19 cellular contexts compared by ENCODE assay signal in the genomic region with DNA sequence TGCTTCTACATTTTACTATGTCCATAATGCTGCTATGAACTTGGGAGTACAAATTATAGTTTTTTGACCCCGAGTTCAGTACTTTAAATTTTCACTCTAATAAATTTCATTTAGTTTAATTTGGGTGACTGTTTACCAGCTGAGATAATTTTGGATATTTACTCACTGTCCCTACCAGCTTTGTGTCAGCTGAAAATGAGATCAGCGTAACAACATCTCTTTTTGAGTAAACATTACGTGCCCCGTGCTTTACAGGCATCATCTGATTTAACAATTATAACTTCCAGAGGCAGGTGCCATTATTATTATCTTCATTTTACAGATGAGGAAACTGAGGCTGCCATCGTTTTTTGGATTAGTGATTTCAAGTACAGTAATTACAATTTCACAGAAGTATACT. TPM values are rescaled to one million over a fixed set of nuclear protein-coding genes. Genes with fewer than 3 reads are reported as not detected.
A peak's percentile ranks its signal among the peaks of the same experiment; 100 is the strongest.
DNase-seq lines count a peak whose midpoint lies in the region; ATAC-seq and TF ChIP-seq lines count a peak whose summit lies in the region.
"Had no signal": no experiment of that assay in that cellular context is flagged by ENCODE, and none has a peak within 500 bp of the region (broad histone marks: within the 10 kb centered on the region; RNA-seq: fewer than 3 reads in every experiment).

No MANE protein-coding gene starts in this region.

- H3K4me1 ChIP-seq in CD8-positive, alpha-beta T cell (ENCODE audit: insufficient read depth, low read length), result peaks cover 11% of the 10 kb centered on the region

- no peaks in the 10 kb centered on the region for H3K9me3 ChIP-seq in CD8-positive, alpha-beta T cell (ENCODE audit: low read length)

- H3K4me1 Mint-ChIP-seq in T-helper 2 cell treated with Interferon-gamma antibody and Interleukin-4, amounts not matched to agents 5 μg/mL and 100 μg/mL, for 36 hours (ENCODE audit: low read depth), result peaks cover 9% of the 10 kb centered on the region
- peaks cover 17% of the 10 kb centered on the region for H3K4me1 Mint-ChIP-seq in CD8-positive, alpha-beta T cell (ENCODE audit: low read depth)
- H3K4me1 Mint-ChIP-seq in activated T-helper 1 cell treated with anti-CD3 and anti-CD28 coated beads, Interleukin-12 subunit alpha, Interleukin-12 subunit beta, Interleukin-2, Interleukin-4 antibody, amounts not matched to agents 30 ng/mL and 10 ng/mL and 1 ng/mL, durations not matched to agents 14 hours and 24 hours and 36 hours (ENCODE audit: low read depth), result peaks cover 30% of the 10 kb centered on the region
- H3K4me1 Mint-ChIP-seq in naive thymus-derived CD8-positive, alpha-beta T cell, result peaks cover 10 to 33% (median 19%) of the 10 kb centered on the region in 4 donors
- peaks cover 21% of the 10 kb centered on the region for H3K4me1 Mint-ChIP-seq in stimulated activated memory B cell treated with anti-CD40 and anti-IgM and Interleukin-4, amounts not matched to agents 10 μg/mL and 1 μg/mL and 100 μg/mL, for 72 hours

- peak overlapping the region; percentile 18 for H3K4me3 Mint-ChIP-seq in T-helper 2 cell treated with Interferon-gamma antibody and Interleukin-4, amounts not matched to agents 5 μg/mL and 100 μg/mL, for 36 hours
- H3K4me3 Mint-ChIP-seq in CD8-positive, alpha-beta T cell, result no peak overlapping the region
- no peak overlapping the region for H3K4me3 Mint-ChIP-seq in activated T-helper 1 cell treated with anti-CD3 and anti-CD28 coated beads, Interleukin-12 subunit alpha, Interleukin-12 subunit beta, Interleukin-2, Interleukin-4 antibody, amounts not matched to agents 30 ng/mL and 10 ng/mL and 1 ng/mL, durations not matched to agents 14 hours and 24 hours and 36 hours
- H3K4me3 Mint-ChIP-seq in naive thymus-derived CD8-positive, alpha-beta T cell, result no peak overlapping the region
- H3K4me3 Mint-ChIP-seq in stimulated activated memory B cell treated with anti-CD40 and anti-IgM and Interleukin-4, amounts not matched to agents 10 μg/mL and 1 μg/mL and 100 μg/mL, for 72 hours, result no peak overlapping the region
- H3K4me3 Mint-ChIP-seq: GM23338 had no signal

- no peak overlapping the region for H3K4me3 ChIP-seq in CD8-positive, alpha-beta T cell (ENCODE audit: low read depth, low read length)
- H3K4me3 ChIP-seq: GM23338 had no signal

- H3K36me3 ChIP-seq in CD8-positive, alpha-beta T cell (ENCODE audit: insufficient read depth, low read length), result no peaks in the 10 kb centered on the region

- POLR2A ChIA-PET in CD8-positive, alpha-beta T cell (lab: Charles Lee), result no interaction called here
- POLR2A ChIA-PET in naive thymus-derived CD8-positive, alpha-beta T cell (lab: Charles Lee), result no interaction called here

- ATAC-seq in CD8-positive, alpha-beta T cell, result no peak
- ATAC-seq in naive thymus-derived CD8-positive, alpha-beta T cell, result no peak
- ATAC-seq in stimulated activated memory B cell treated with anti-CD40 and anti-IgM and Interleukin-4, amounts not matched to agents 10 μg/mL and 1 μg/mL and 100 μg/mL, for 72 hours, result no peak
- ATAC-seq: GM23338, HCT116 had no signal

- H3K27ac ChIP-seq in CD8-positive, alpha-beta T cell (ENCODE audit: low read depth, low read length), result no peak overlapping the region

- H3K27me3 ChIP-seq in CD8-positive, alpha-beta T cell (ENCODE audit: insufficient read depth, low read length), result no peaks in the 10 kb centered on the region

- CTCF ChIA-PET in CD8-positive, alpha-beta T cell (lab: Charles Lee), result interaction anchor here (1.0 to 1.4 kb wide), 2 partner anchors 37 to 180 kb away, joined by 3 read pairs; no protein-coding TSS in a partner anchor

- no peaks in the 10 kb centered on the region for H3K36me3 Mint-ChIP-seq in T-helper 2 cell treated with Interferon-gamma antibody and Interleukin-4, amounts not matched to agents 5 μg/mL and 100 μg/mL, for 36 hours (ENCODE audit: low read depth)
- H3K36me3 Mint-ChIP-seq in CD8-positive, alpha-beta T cell, result no peaks in the 10 kb centered on the region
- no peaks in the 10 kb centered on the region for H3K36me3 Mint-ChIP-seq in activated T-helper 1 cell treated with anti-CD3 and anti-CD28 coated beads, Interleukin-12 subunit alpha, Interleukin-12 subunit beta, Interleukin-2, Interleukin-4 antibody, amounts not matched to agents 30 ng/mL and 10 ng/mL and 1 ng/mL, durations not matched to agents 14 hours and 24 hours and 36 hours (ENCODE audit: low read depth)
- H3K36me3 Mint-ChIP-seq in naive thymus-derived CD8-positive, alpha-beta T cell, result peaks cover 0 to 2% (median 0%) of the 10 kb centered on the region in 3 donors
- no peaks in the 10 kb centered on the region for H3K36me3 Mint-ChIP-seq in stimulated activated memory B cell treated with anti-CD40 and anti-IgM and Interleukin-4, amounts not matched to agents 10 μg/mL and 1 μg/mL and 100 μg/mL, for 72 hours

- no peak for TF ChIP-seq CTCF in CD8-positive, alpha-beta T cell (IDR thresholded peaks at IDR 0.05)

- H3K9me3 Mint-ChIP-seq in T-helper 2 cell treated with Interferon-gamma antibody and Interleukin-4, amounts not matched to agents 5 μg/mL and 100 μg/mL, for 36 hours, result no peaks in the 10 kb centered on the region
- no peaks in the 10 kb centered on the region for H3K9me3 Mint-ChIP-seq in CD8-positive, alpha-beta T cell
- H3K9me3 Mint-ChIP-seq in activated T-helper 1 cell treated with anti-CD3 and anti-CD28 coated beads, Interleukin-12 subunit alpha, Interleukin-12 subunit beta, Interleukin-2, Interleukin-4 antibody, amounts not matched to agents 30 ng/mL and 10 ng/mL and 1 ng/mL, durations not matched to agents 14 hours and 24 hours and 36 hours, result no peaks in the 10 kb centered on the region
- H3K9me3 Mint-ChIP-seq in naive thymus-derived CD8-positive, alpha-beta T cell, result no peaks in the 10 kb centered on the region
- no peaks in the 10 kb centered on the region for H3K9me3 Mint-ChIP-seq in stimulated activated memory B cell treated with anti-CD40 and anti-IgM and Interleukin-4, amounts not matched to agents 10 μg/mL and 1 μg/mL and 100 μg/mL, for 72 hours
- H3K9me3 Mint-ChIP-seq: GM23338 had no signal

- intact Hi-C loops in CD8-positive, alpha-beta T cell (cut with DNase I, micrococcal nuclease), result no loop called here
- intact Hi-C loops in activated T-helper 1 cell treated with anti-CD3 and anti-CD28 coated beads, Interleukin-12 subunit alpha, Interleukin-12 subunit beta, Interleukin-2, Interleukin-4 antibody, amounts not matched to agents 30 ng/mL and 10 ng/mL and 1 ng/mL, durations not matched to agents 14 hours and 24 hours and 36 hours (cut with micrococcal nuclease), result no loop called here

- H3K27me3 Mint-ChIP-seq in T-helper 2 cell treated with Interferon-gamma antibody and Interleukin-4, amounts not matched to agents 5 μg/mL and 100 μg/mL, for 36 hours (ENCODE audit: low read depth), result no peaks in the 10 kb centered on the region
- H3K27me3 Mint-ChIP-seq in CD8-positive, alpha-beta T cell (ENCODE audit: low read depth), result no peaks in the 10 kb centered on the region
- no peaks in the 10 kb centered on the region for H3K27me3 Mint-ChIP-seq in activated T-helper 1 cell treated with anti-CD3 and anti-CD28 coated beads, Interleukin-12 subunit alpha, Interleukin-12 subunit beta, Interleukin-2, Interleukin-4 antibody, amounts not matched to agents 30 ng/mL and 10 ng/mL and 1 ng/mL, durations not matched to agents 14 hours and 24 hours and 36 hours (ENCODE audit: insufficient read depth)
- H3K27me3 Mint-ChIP-seq in naive thymus-derived CD8-positive, alpha-beta T cell, result no peaks in the 10 kb centered on the region
- no peaks in the 10 kb centered on the region for H3K27me3 Mint-ChIP-seq in stimulated activated memory B cell treated with anti-CD40 and anti-IgM and Interleukin-4, amounts not matched to agents 10 μg/mL and 1 μg/mL and 100 μg/mL, for 72 hours

- DNase-seq in T-helper 2 cell treated with Interferon-gamma antibody and Interleukin-4, amounts not matched to agents 5 μg/mL and 100 μg/mL, for 36 hours (ENCODE audit: low spot score), result no peak
- DNase-seq in T-helper 2 cell, result no peak
- no peak for DNase-seq in CD8-positive, alpha-beta T cell
- no peak for DNase-seq in activated T-helper 1 cell treated with anti-CD3 and anti-CD28 coated beads, Interleukin-12 subunit alpha, Interleukin-12 subunit beta, Interleukin-2, Interleukin-4 antibody, amounts not matched to agents 30 ng/mL and 10 ng/mL and 1 ng/mL, durations not matched to agents 14 hours and 24 hours and 36 hours (ENCODE audit: low spot score)
- DNase-seq in naive thymus-derived CD8-positive, alpha-beta T cell, result no peak
- DNase-seq in NCI-H2107 (lab: John Stamatoyannopoulos, UW), result no peak
- DNase-seq in activated effector memory CD4-positive, alpha-beta T cell treated with anti-CD3 and anti-CD28 coated beads, Interleukin-2, amount 50 U/mL, for 16 hours, result no peak
- DNase-seq: DMS 273 treated with DMSO at 0.1 percent for 48 hours, GDM1, IMR-90, Karpas-422, MM.1S, NCI-H1092 treated with DMSO at 0.1 percent for 48 hours, NCI-H187, NCI-H446, OCI-M1 had no signal

- no peak overlapping the region for H3K27ac Mint-ChIP-seq in T-helper 2 cell treated with Interferon-gamma antibody and Interleukin-4, amounts not matched to agents 5 μg/mL and 100 μg/mL, for 36 hours
- H3K27ac Mint-ChIP-seq in CD8-positive, alpha-beta T cell, result peak overlapping the region; percentile 76
- H3K27ac Mint-ChIP-seq in activated T-helper 1 cell treated with anti-CD3 and anti-CD28 coated beads, Interleukin-12 subunit alpha, Interleukin-12 subunit beta, Interleukin-2, Interleukin-4 antibody, amounts not matched to agents 30 ng/mL and 10 ng/mL and 1 ng/mL, durations not matched to agents 14 hours and 24 hours and 36 hours, result peak overlapping the region; percentile 80
- H3K27ac Mint-ChIP-seq in naive thymus-derived CD8-positive, alpha-beta T cell, result peak overlapping the region in 6 of 10 donors; percentile 23 to 86 (median 70)
- H3K27ac Mint-ChIP-seq in stimulated activated memory B cell treated with anti-CD40 and anti-IgM and Interleukin-4, amounts not matched to agents 10 μg/mL and 1 μg/mL and 100 μg/mL, for 72 hours, result no peak overlapping the region
- H3K27ac Mint-ChIP-seq: GM23338 had no signal

RNA-seq across cellular contexts. Expression of a gene that starts 15.0 kb away (rescaled TPM):
- 1 to 10 TPM; 2.4 to 2.6 TPM for total RNA-seq in CD8-positive, alpha-beta T cell
- 19.6 and 20.3 TPM in 2 replicates for total RNA-seq in activated T-helper 1 cell treated with anti-CD3 and anti-CD28 coated beads, Interleukin-12 subunit alpha, Interleukin-12 subunit beta, Interleukin-2, Interleukin-4 antibody, amounts not matched to agents 30 ng/mL and 10 ng/mL and 1 ng/mL, durations not matched to agents 14 hours and 24 hours and 36 hours
- 10 to 100 TPM; 12.7 to 13.0 TPM for total RNA-seq in naive thymus-derived CD8-positive, alpha-beta T cell
- polyA plus RNA-seq in naive thymus-derived CD8-positive, alpha-beta T cell, result 10 to 100 TPM in 1 of 3 donors, 1 to 10 TPM in 2; 6.0 to 10.9 (median 6.5) TPM

RNA-seq across cellular contexts. Expression of a gene that starts 37.5 kb away (rescaled TPM):
- 1 to 10 TPM; 1.4 to 1.6 TPM for total RNA-seq in CD8-positive, alpha-beta T cell
- 0.86 and 1.4 TPM in 2 replicates for total RNA-seq in activated T-helper 1 cell treated with anti-CD3 and anti-CD28 coated beads, Interleukin-12 subunit alpha, Interleukin-12 subunit beta, Interleukin-2, Interleukin-4 antibody, amounts not matched to agents 30 ng/mL and 10 ng/mL and 1 ng/mL, durations not matched to agents 14 hours and 24 hours and 36 hours
- 1 to 10 TPM; 4.7 to 6.1 TPM for total RNA-seq in naive thymus-derived CD8-positive, alpha-beta T cell
- 1 to 10 TPM; 4.3 to 5.1 (median 4.3) TPM for polyA plus RNA-seq in naive thymus-derived CD8-positive, alpha-beta T cell

RNA-seq across cellular contexts. Expression of a gene that starts 37.6 kb away (rescaled TPM):
- total RNA-seq in CD8-positive, alpha-beta T cell, result 1 to 10 TPM; 1.7 to 2.5 TPM
- total RNA-seq in activated T-helper 1 cell treated with anti-CD3 and anti-CD28 coated beads, Interleukin-12 subunit alpha, Interleukin-12 subunit beta, Interleukin-2, Interleukin-4 antibody, amounts not matched to agents 30 ng/mL and 10 ng/mL and 1 ng/mL, durations not matched to agents 14 hours and 24 hours and 36 hours, result 11.0 and 11.8 TPM in 2 replicates
- 1 to 10 TPM; 7.5 to 8.4 TPM for total RNA-seq in naive thymus-derived CD8-positive, alpha-beta T cell
- polyA plus RNA-seq in naive thymus-derived CD8-positive, alpha-beta T cell, result 1 to 10 TPM; 1.5 to 2.8 (median 1.6) TPM

RNA-seq across cellular contexts. Expression of a gene that starts 43.4 kb away (rescaled TPM):
- total RNA-seq in CD8-positive, alpha-beta T cell, result 1 to 10 TPM; 3.0 to 3.1 TPM
- 13.4 and 16.1 TPM in 2 replicates for total RNA-seq in activated T-helper 1 cell treated with anti-CD3 and anti-CD28 coated beads, Interleukin-12 subunit alpha, Interleukin-12 subunit beta, Interleukin-2, Interleukin-4 antibody, amounts not matched to agents 30 ng/mL and 10 ng/mL and 1 ng/mL, durations not matched to agents 14 hours and 24 hours and 36 hours
- total RNA-seq in naive thymus-derived CD8-positive, alpha-beta T cell, result 1 to 10 TPM; 4.3 to 6.0 TPM
- 10 to 100 TPM; 10.6 to 13.3 (median 11.2) TPM for polyA plus RNA-seq in naive thymus-derived CD8-positive, alpha-beta T cell

RNA-seq across cellular contexts. Expression of a gene that starts 44.0 kb away (rescaled TPM):
- 10 to 100 TPM; 22.2 to 23.9 TPM for total RNA-seq in CD8-positive, alpha-beta T cell
- total RNA-seq in activated T-helper 1 cell treated with anti-CD3 and anti-CD28 coated beads, Interleukin-12 subunit alpha, Interleukin-12 subunit beta, Interleukin-2, Interleukin-4 antibody, amounts not matched to agents 30 ng/mL and 10 ng/mL and 1 ng/mL, durations not matched to agents 14 hours and 24 hours and 36 hours, result 56.7 and 59.1 TPM in 2 replicates
- total RNA-seq in naive thymus-derived CD8-positive, alpha-beta T cell, result 10 to 100 TPM; 41.8 to 46.6 TPM
- 10 to 100 TPM; 24.6 to 38.1 (median 28.2) TPM for polyA plus RNA-seq in naive thymus-derived CD8-positive, alpha-beta T cell

Comparison
In these comparisons a context has a peak if more than half of its experiments do, and no peak if none do; other contexts are left out.
1. H3K27ac Mint-ChIP-seq: peak in CD8-positive, alpha-beta T cell (single experiment), activated T-helper 1 cell treated with anti-CD3 and anti-CD28 coated beads, Interleukin-12 subunit alpha, Interleukin-12 subunit beta, Interleukin-2, Interleukin-4 antibody, amounts not matched to agents 30 ng/mL and 10 ng/mL and 1 ng/mL, durations not matched to agents 14 hours and 24 hours and 36 hours (single experiment) and naive thymus-derived CD8-positive, alpha-beta T cell (6 of 10); none in T-helper 2 cell treated with Interferon-gamma antibody and Interleukin-4, amounts not matched to agents 5 μg/mL and 100 μg/mL, for 36 hours (single experiment) and stimulated activated memory B cell treated with anti-CD40 and anti-IgM and Interleukin-4, amounts not matched to agents 10 μg/mL and 1 μg/mL and 100 μg/mL, for 72 hours (single experiment).